ENCODE assay signal across 8 cellular contexts in genomic region chr1:40980453-40981121, GRCh38. TPM values are rescaled to one million over a fixed set of nuclear protein-coding genes. Genes with fewer than 3 reads are reported as not detected.
A peak's percentile ranks its signal among the peaks of the same experiment; 100 is the strongest.
DNase-seq lines count a peak whose midpoint lies in the region; ATAC-seq and TF ChIP-seq lines count a peak whose summit lies in the region.

No MANE protein-coding gene starts in this region.

- no peaks in the 10 kb centered on the region for H3K9me3 ChIP-seq in MM.1S (replicated peaks; ENCODE audit: insufficient read depth, low read length)

- H3K27me3 ChIP-seq in ACC112 (ENCODE audit: insufficient read depth, low read length): no peaks in the 10 kb centered on the region
- no peaks in the 10 kb centered on the region for H3K27me3 ChIP-seq in MM.1S (replicated peaks; ENCODE audit: insufficient read depth, low read length)
- H3K27me3 ChIP-seq in mesendoderm (ENCODE audit: insufficient read depth, low read length, poor library complexity): no peaks in the 10 kb centered on the region

- peaks cover 59% of the 10 kb centered on the region for H3K79me2 ChIP-seq in ACC112 (ENCODE audit: control insufficient read depth, insufficient read depth, low read length, unreplicated experiment)
- H3K79me2 ChIP-seq in MM.1S (ENCODE audit: low read length): peaks cover 57% of the 10 kb centered on the region
- H3K79me2 ChIP-seq in mesendoderm (ENCODE audit: control insufficient read depth, insufficient read depth, low read length): peaks cover 40% of the 10 kb centered on the region

- WGBS in mesendoderm (ENCODE audit: extremely low coverage, insufficient coverage, low lambda C conversion rate): no CpG with 5 or more reads among the region's 27 CpGs

- H3K36me3 ChIP-seq in ACC112 (ENCODE audit: insufficient read depth, low read length) (peaks cover 19% of the 10 kb centered on the region), MM.1S (replicated peaks; ENCODE audit: insufficient read depth, low read length) (peaks cover 17% of the 10 kb centered on the region), mesendoderm (ENCODE audit: control insufficient read depth, insufficient read depth, low read length) (peaks cover 5% of the 10 kb centered on the region)

- H4K5ac ChIP-seq in mesendoderm (ENCODE audit: low read length): no peak overlapping the region

- TF ChIP-seq CTCF in MM.1S (IDR thresholded peaks at IDR 0.05; ENCODE audit: low read length): no peak

- no peak overlapping the region for H3K23ac ChIP-seq in mesendoderm (ENCODE audit: low read length)

- H3K9ac ChIP-seq in MM.1S (ENCODE audit: low read length) (peak overlapping the region; percentile 97), mesendoderm (ENCODE audit: low read length) (peak overlapping the region; percentile 95)

- peak; percentile 2 for ATAC-seq in GM19025 (IDR thresholded peaks at IDR 0.05; ENCODE audit: low read depth, unreplicated experiment)
- ATAC-seq in HG03025 (IDR thresholded peaks at IDR 0.05; ENCODE audit: low FRiP score, unreplicated experiment): no peak

- H2AFZ ChIP-seq in ACC112 (ENCODE audit: low read length, unreplicated experiment): no peak overlapping the region
- peak overlapping the region; percentile 46 for H2AFZ ChIP-seq in MM.1S (ENCODE audit: low read length)

- peak overlapping the region; percentile 91 for H3K56ac ChIP-seq in mesendoderm (ENCODE audit: low read length)

- H3F3A ChIP-seq in MM.1S (ENCODE audit: insufficient read depth, low read length): 0 out of 2 replicates have a peak, but pooled peaks cover 6% of the 10 kb centered on the region

- H3K18ac ChIP-seq in mesendoderm (ENCODE audit: low read length): peak overlapping the region; percentile 96

- H3K4me3 ChIP-seq in ACC112 (ENCODE audit: low read depth, low read length): peak overlapping the region; percentile 88
- H3K4me3 ChIP-seq in MM.1S (ENCODE audit: low read length): peak overlapping the region; percentile 85
- peak overlapping the region; percentile 76 for H3K4me3 ChIP-seq in mesendoderm (ENCODE audit: low read length)

- peak overlapping the region; percentile 90 for H3K4ac ChIP-seq in mesendoderm (ENCODE audit: low read depth, low read length)

- DNase-seq in MM.1S (peak; percentile 54), mesendoderm (peak; percentile 67)
- peak; percentile 41 for DNase-seq in activated CD4-positive, CD25-positive, alpha-beta regulatory T cell treated with anti-CD3 and anti-CD28 coated beads, Interleukin-2, amount 50 U/mL, for 72 hours
- peak; percentile 68 for DNase-seq in stimulated activated CD8-positive, alpha-beta memory T cell treated with anti-CD3 and anti-CD28 coated beads, Interleukin-4, amount 100 ng/mL, for 48 hours

- no peak overlapping the region for H4K8ac ChIP-seq in mesendoderm (ENCODE audit: low read depth, low read length)

- peaks cover 20% of the 10 kb centered on the region; the same call in 1 of the 2 replicates for H4K20me1 ChIP-seq in MM.1S (ENCODE audit: insufficient read depth, low read length)

- H2BK15ac ChIP-seq in mesendoderm (replicated peaks; ENCODE audit: low read depth): no peak overlapping the region

- H3K9me2 ChIP-seq in MM.1S (replicated peaks; ENCODE audit: insufficient read depth, low read length): no peaks in the 10 kb centered on the region

- H2BK120ac ChIP-seq in mesendoderm (ENCODE audit: low read depth, low read length): no peak overlapping the region

- H3K4me2 ChIP-seq in MM.1S (ENCODE audit: low read depth, low read length) (peak overlapping the region; percentile 93), mesendoderm (ENCODE audit: low read length) (peak overlapping the region; percentile 98)

- H3K79me1 ChIP-seq in mesendoderm (ENCODE audit: low read length): peaks cover 17% of the 10 kb centered on the region

- peaks cover 42% of the 10 kb centered on the region for H3K4me1 ChIP-seq in ACC112 (ENCODE audit: control insufficient read depth, insufficient read depth, low read length, unreplicated experiment)
- peaks cover 14% of the 10 kb centered on the region for H3K4me1 ChIP-seq in MM.1S (ENCODE audit: low read length)
- peaks cover 10% of the 10 kb centered on the region for H3K4me1 ChIP-seq in mesendoderm (ENCODE audit: control insufficient read depth, low read depth, low read length)

- no peak overlapping the region for H2AK5ac ChIP-seq in mesendoderm (ENCODE audit: low read length)

- H2BK5ac ChIP-seq in mesendoderm (ENCODE audit: low read length): no peak overlapping the region

- H3K27ac ChIP-seq in ACC112 (ENCODE audit: low read depth, low read length) (peak overlapping the region; percentile 94), MM.1S (ENCODE audit: low read length) (peak overlapping the region; percentile 98; the same call in 1 of the 2 replicates), cingulate gyrus (ENCODE audit: low read depth, low read length) (peak overlapping the region; percentile 23), mesendoderm (ENCODE audit: low read depth, low read length) (peak overlapping the region; percentile 82)

RNA-seq across cellular contexts. Expression of gene CTPS1, which starts 1.1 kb away (rescaled TPM):
- polyA plus RNA-seq in mesendoderm (2013, experiment 1 of 2): 75.4 TPM
- 75.2 TPM for polyA plus RNA-seq in mesendoderm (2013, experiment 2 of 2)

RNA-seq across cellular contexts. Expression of gene SLFNL1, which starts 40.9 kb away (rescaled TPM):
- polyA plus RNA-seq in mesendoderm (2013, experiment 1 of 2): not detected
- polyA plus RNA-seq in mesendoderm (2013, experiment 2 of 2): not detected

Comparison
In these comparisons a context has a peak if more than half of its experiments do, and no peak if none do; other contexts are left out.
1. H3K27ac ChIP-seq: peak in every context shown above with its lines; median percentile 98 in MM.1S; 94 in ACC112; 82 in mesendoderm; 23 in cingulate gyrus.